Comparison of ENCODE assay signal across 8 cellular contexts in genomic region chr1:25031966-25032667, GRCh38.
DNase-seq lines count a peak whose midpoint lies in the region; ATAC-seq and TF ChIP-seq lines count a peak whose summit lies in the region.

No MANE protein-coding gene starts in this region.

- CTCF ChIA-PET in AG04449 (lab: Yijun Ruan, JAX): interaction anchor here (2.8 kb wide), 1 partner anchor 99 kb away, joined by 17 read pairs; no protein-coding TSS in a partner anchor
- CTCF ChIA-PET in T-cell (lab: Charles Lee): interaction anchor here in 1 of 2 donors (0.7 to 1.6 kb wide), 5 partner anchors 10 to 100 kb away, joined by 3 to 7 read pairs (median 4); no protein-coding TSS in a partner anchor

- POLR2A ChIA-PET in AG04449 (lab: Yijun Ruan, JAX) (no interaction called here), T-cell (lab: Charles Lee) (interaction anchor here in 1 of 2 donors (0.7 kb wide), 2 partner anchors 102 to 398 kb away, joined by 3 read pairs; no protein-coding TSS in a partner anchor)

- no peaks in the 10 kb centered on the region for H3K9me3 ChIP-seq in colonic mucosa

- H3K27ac Mint-ChIP-seq in T-cell: peak overlapping the region; percentile 86 to 93
- H3K27ac Mint-ChIP-seq in stimulated activated naive B cell treated with anti-CD40 and anti-IgM and Interleukin-4, amounts not matched to agents 10 μg/mL and 1 μg/mL and 100 μg/mL, for 72 hours: peak overlapping the region; percentile 98

- no peaks in the 10 kb centered on the region for H3K4me1 ChIP-seq in colonic mucosa

- no peak overlapping the region for H3K9ac ChIP-seq in colonic mucosa (ENCODE audit: low read depth in 2 of 2, low read length in 2 of 2)

- intact Hi-C loops in colonic mucosa (cut with DNase I): no loop called here

- H3K27me3 Mint-ChIP-seq in T-cell: no peaks in the 10 kb centered on the region
- H3K27me3 Mint-ChIP-seq in stimulated activated naive B cell treated with anti-CD40 and anti-IgM and Interleukin-4, amounts not matched to agents 10 μg/mL and 1 μg/mL and 100 μg/mL, for 72 hours: no peaks in the 10 kb centered on the region

- ATAC-seq in GM18861 (IDR thresholded peaks at IDR 0.05; ENCODE audit: unreplicated experiment): peak; percentile 38
- peak; percentile 46 for ATAC-seq in HG03159 (IDR thresholded peaks at IDR 0.05; ENCODE audit: unreplicated experiment)
- peak; percentile 62 to 84 (median 66) for ATAC-seq in T-cell (replicated peaks in 1 of 4)
- ATAC-seq in stimulated activated naive B cell treated with anti-CD40 and anti-IgM and Interleukin-4, amounts not matched to agents 10 μg/mL and 1 μg/mL and 100 μg/mL, for 72 hours (replicated peaks): peak; percentile 60 to 64

- H3K27me3 ChIP-seq in colonic mucosa: no peaks in the 10 kb centered on the region

- peak overlapping the region; percentile 1 to 75 (median 31) for H3K4me3 Mint-ChIP-seq in T-cell
- H3K4me3 Mint-ChIP-seq in stimulated activated naive B cell treated with anti-CD40 and anti-IgM and Interleukin-4, amounts not matched to agents 10 μg/mL and 1 μg/mL and 100 μg/mL, for 72 hours: peak overlapping the region in 1 of 2 donors; percentile 85

- H3K4me1 Mint-ChIP-seq in T-cell: peaks cover 74 to 78% (median 75%) of the 10 kb centered on the region in 3 donors
- peaks cover 3 to 70% of the 10 kb centered on the region in 2 donors for H3K4me1 Mint-ChIP-seq in stimulated activated naive B cell treated with anti-CD40 and anti-IgM and Interleukin-4, amounts not matched to agents 10 μg/mL and 1 μg/mL and 100 μg/mL, for 72 hours

- DNase-seq in AG04449 (ENCODE audit: low read depth, low spot score): peak; percentile 33
- peak in 33 of 34 experiments; percentile 43 to 80 (median 65) for DNase-seq in T-cell
- no peak for DNase-seq in colonic mucosa
- DNase-seq in stimulated activated naive B cell treated with anti-CD40 and anti-IgM and Interleukin-4, amounts not matched to agents 10 μg/mL and 1 μg/mL and 100 μg/mL, for 72 hours: peak; percentile 74
- no peak for DNase-seq in hepatic stellate cell (ENCODE audit: low spot score)
- no peak for DNase-seq in medulla oblongata (ENCODE audit: extremely low spot score)

- H3K4me3 ChIP-seq in AG04449 (ENCODE audit: low read depth, low read length) (no peak overlapping the region), colonic mucosa (no peak overlapping the region)

- no peak for TF ChIP-seq CTCF in AG04449 (IDR thresholded peaks at IDR 0.05; ENCODE audit: insufficient read depth, low read length, missing control alignments)
- no peak for TF ChIP-seq CTCF in colonic mucosa (IDR thresholded peaks at IDR 0.05)

- H3K36me3 ChIP-seq in colonic mucosa: no peaks in the 10 kb centered on the region

- H3K27ac ChIP-seq in colonic mucosa: peak overlapping the region; percentile 40

- no peaks in the 10 kb centered on the region for H3K9me3 Mint-ChIP-seq in T-cell
- no peaks in the 10 kb centered on the region for H3K9me3 Mint-ChIP-seq in stimulated activated naive B cell treated with anti-CD40 and anti-IgM and Interleukin-4, amounts not matched to agents 10 μg/mL and 1 μg/mL and 100 μg/mL, for 72 hours

- no peaks in the 10 kb centered on the region for H3K36me3 Mint-ChIP-seq in T-cell
- peaks cover 7 to 11% of the 10 kb centered on the region in 2 donors for H3K36me3 Mint-ChIP-seq in stimulated activated naive B cell treated with anti-CD40 and anti-IgM and Interleukin-4, amounts not matched to agents 10 μg/mL and 1 μg/mL and 100 μg/mL, for 72 hours

Comparison
In these comparisons a context has a peak if more than half of its experiments do, and no peak if none do; other contexts are left out.
1. DNase-seq: peak in AG04449 (single experiment), T-cell (33 of 34) and stimulated activated naive B cell treated with anti-CD40 and anti-IgM and Interleukin-4, amounts not matched to agents 10 μg/mL and 1 μg/mL and 100 μg/mL, for 72 hours (single experiment); none in colonic mucosa (single experiment), hepatic stellate cell (single experiment) and medulla oblongata (single experiment).
2. Peak in every context shown above with its lines, with median percentiles within 50 percentile points of each other: ATAC-seq.